Comparison of ENCODE assay signal across 1 cellular context in the genomic region with DNA sequence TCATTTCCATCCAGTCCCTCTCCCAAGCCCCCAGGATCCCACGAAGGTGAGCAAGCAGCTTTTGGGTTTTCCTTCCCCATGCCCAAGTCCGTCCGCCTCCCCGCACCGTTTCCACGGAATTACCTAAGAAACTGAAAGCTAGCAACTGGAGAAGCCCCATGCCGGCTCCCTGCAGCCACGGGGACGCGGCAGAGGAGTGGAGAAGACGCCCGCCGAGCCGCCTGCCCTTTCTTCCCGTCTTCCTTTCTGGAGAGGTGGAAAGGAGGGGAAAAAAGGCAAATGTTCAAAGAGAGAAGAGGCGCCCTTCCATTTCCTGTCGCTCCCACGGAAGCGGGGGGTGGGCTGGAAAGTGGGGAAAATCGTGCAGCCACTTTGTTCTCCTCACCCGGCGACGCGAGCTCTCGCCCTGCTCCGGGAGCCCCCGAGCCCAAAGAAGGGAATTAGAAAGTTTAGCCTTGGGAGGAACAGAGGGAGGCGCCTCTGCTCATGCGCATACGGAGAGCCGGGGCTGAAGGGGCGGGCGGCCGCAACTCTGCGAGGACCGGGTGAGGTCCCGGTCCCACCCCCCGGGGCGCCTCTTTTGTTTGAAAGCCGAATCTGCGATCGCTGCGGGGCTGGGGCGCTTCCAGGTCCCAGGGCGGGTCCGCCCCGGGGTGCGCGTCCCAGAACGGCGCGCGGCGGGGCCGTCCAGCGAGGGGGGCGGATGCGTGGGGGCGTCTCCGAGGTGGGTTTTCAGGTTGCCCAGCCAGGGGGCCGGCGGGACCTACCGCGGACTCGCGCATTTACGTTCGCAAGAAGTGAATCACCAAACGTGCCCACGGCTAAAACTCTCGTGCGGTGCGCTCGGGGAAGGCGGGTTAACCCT.
TF ChIP-seq lines count a peak whose summit lies in the region.

A gene (minus strand): TSS at position 436 of the 865 bp plus-strand sequence. CDS start 276 bp downstream, at position 160.

TF ChIP-seq in Ishikawa, 13 proteins besides CTCF, POLR2A, EP300 and RAD21 (continued from another document):
- TF ChIP-seq, protein P1, sequence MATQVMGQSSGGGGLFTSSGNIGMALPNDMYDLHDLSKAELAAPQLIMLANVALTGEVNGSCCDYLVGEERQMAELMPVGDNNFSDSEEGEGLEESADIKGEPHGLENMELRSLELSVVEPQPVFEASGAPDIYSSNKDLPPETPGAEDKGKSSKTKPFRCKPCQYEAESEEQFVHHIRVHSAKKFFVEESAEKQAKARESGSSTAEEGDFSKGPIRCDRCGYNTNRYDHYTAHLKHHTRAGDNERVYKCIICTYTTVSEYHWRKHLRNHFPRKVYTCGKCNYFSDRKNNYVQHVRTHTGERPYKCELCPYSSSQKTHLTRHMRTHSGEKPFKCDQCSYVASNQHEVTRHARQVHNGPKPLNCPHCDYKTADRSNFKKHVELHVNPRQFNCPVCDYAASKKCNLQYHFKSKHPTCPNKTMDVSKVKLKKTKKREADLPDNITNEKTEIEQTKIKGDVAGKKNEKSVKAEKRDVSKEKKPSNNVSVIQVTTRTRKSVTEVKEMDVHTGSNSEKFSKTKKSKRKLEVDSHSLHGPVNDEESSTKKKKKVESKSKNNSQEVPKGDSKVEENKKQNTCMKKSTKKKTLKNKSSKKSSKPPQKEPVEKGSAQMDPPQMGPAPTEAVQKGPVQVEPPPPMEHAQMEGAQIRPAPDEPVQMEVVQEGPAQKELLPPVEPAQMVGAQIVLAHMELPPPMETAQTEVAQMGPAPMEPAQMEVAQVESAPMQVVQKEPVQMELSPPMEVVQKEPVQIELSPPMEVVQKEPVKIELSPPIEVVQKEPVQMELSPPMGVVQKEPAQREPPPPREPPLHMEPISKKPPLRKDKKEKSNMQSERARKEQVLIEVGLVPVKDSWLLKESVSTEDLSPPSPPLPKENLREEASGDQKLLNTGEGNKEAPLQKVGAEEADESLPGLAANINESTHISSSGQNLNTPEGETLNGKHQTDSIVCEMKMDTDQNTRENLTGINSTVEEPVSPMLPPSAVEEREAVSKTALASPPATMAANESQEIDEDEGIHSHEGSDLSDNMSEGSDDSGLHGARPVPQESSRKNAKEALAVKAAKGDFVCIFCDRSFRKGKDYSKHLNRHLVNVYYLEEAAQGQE (IDR thresholded peaks at IDR 0.05; ENCODE audit: low read depth): no peak
